Comparison of ENCODE assay signal across 1 cellular context in the genomic region with DNA sequence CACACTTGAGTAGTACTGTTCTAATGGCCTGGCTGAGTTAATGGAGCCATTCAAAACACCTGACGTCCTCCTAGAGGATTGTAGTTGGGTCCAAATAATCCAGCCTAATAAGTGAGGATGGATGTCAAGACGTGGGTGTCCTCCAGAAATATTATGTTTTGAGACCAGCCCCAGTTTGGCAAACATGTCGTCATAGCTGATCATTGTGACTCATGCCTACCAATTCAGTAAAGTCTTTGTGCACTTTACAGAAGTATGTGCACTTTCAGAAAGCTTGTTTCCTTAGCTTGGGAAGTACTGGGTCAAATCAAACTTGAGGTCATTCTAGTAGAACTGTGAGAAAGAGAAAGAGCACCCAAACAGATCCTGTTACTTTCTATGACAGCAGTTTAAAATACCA.
TF ChIP-seq lines count a peak whose summit lies in the region.

No MANE protein-coding gene starts in this region.

TF ChIP-seq in HepG2, 621 proteins besides CTCF, POLR2A, EP300 and RAD21 (continued from another document):
- peak; percentile 61 for TF ChIP-seq CREB1 (IDR thresholded peaks at IDR 0.05)
- no peak for TF ChIP-seq CREB1 (CRISPR knock-in tag; IDR thresholded peaks at IDR 0.05)
- TF ChIP-seq, protein P1, sequence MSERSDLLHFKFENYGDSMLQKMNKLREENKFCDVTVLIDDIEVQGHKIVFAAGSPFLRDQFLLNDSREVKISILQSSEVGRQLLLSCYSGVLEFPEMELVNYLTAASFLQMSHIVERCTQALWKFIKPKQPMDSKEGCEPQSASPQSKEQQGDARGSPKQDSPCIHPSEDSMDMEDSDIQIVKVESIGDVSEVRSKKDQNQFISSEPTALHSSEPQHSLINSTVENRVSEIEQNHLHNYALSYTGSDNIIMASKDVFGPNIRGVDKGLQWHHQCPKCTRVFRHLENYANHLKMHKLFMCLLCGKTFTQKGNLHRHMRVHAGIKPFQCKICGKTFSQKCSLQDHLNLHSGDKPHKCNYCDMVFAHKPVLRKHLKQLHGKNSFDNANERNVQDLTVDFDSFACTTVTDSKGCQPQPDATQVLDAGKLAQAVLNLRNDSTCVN (CRISPR knock-in tag; IDR thresholded peaks at IDR 0.05; ENCODE audit: borderline replicate concordance): no peak
- TF ChIP-seq HNRNPH1 (optimal IDR thresholded peaks at IDR 0.05; ENCODE audit: low read depth, low read length): no peak
- TF ChIP-seq, protein P2, sequence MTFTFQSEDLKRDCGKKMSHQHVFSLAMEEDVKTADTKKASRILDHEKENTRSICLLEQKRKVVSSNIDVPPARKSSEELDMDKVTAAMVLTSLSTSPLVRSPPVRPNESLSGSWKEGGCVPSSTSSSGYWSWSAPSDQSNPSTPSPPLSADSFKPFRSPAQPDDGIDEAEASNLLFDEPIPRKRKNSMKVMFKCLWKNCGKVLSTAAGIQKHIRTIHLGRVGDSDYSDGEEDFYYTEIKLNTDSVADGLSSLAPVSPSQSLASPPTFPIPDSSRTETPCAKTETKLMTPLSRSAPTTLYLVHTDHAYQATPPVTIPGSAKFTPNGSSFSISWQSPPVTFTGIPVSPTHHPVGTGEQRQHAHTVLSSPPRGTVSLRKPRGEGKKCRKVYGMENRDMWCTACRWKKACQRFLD (CRISPR knock-in tag; IDR thresholded peaks at IDR 0.05; ENCODE audit: borderline replicate concordance): no peak
- no peak for TF ChIP-seq ZNF607 (CRISPR knock-in tag; IDR thresholded peaks at IDR 0.05; ENCODE audit: borderline replicate concordance)
TF ChIP-seq in HepG2: peak in this region for 1.
